Comparison of ENCODE assay signal across 8 cellular contexts in the genomic region with DNA sequence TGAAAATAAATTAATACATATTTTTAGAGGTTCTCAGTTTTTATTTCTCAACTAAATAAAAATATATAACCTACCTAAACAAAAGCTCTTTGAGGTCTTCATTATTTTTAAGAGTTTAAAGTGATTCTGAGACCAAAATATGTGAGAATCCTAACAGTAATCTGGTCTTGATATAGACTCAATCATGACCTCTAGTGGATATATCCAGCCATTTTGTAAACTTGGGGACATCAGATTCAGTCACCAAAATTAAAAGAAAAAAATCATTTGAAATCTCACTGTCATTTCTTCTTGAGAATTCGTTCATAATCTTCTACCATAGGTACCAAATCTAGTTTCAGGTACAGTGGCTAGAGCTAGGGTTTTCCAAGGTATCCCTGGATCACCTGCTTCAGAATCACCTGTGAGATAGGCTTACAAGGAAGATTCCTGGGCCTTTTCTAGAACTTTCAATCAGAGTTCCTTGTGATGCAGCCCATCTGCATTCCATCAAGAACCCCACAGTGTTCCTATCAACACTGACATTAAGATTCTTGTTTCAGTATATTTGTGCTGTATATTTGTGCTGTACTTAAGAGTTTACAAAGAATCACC.
DNase-seq lines count a peak whose midpoint lies in the region; ATAC-seq and TF ChIP-seq lines count a peak whose summit lies in the region.

No MANE protein-coding gene starts in this region.

- H3K4me2 ChIP-seq in OCI-LY7 (ENCODE audit: low read length): no peak overlapping the region

- POLR2A ChIA-PET in OCI-LY7 (lab: Charles Lee): interaction anchor here (2.4 kb wide), 1 partner anchor 9 kb away, joined by 7 read pairs; no protein-coding TSS in a partner anchor

- H3K36me3 ChIP-seq in heart right ventricle (no peaks in the 10 kb centered on the region), OCI-LY7 (ENCODE audit: insufficient read depth, low read length) (no peaks in the 10 kb centered on the region), uterus (no peaks in the 10 kb centered on the region), gastrocnemius medialis (no peaks in the 10 kb centered on the region)

- DNase-seq in heart right ventricle (no peak), left cardiac atrium (no peak), OCI-LY7 (ENCODE audit: low spot score) (peak; percentile 7), foreskin keratinocyte (peak in 1 of 2 donors; percentile 26), uterus (no peak), gastrocnemius medialis (no peak)
- no peak for DNase-seq in stimulated activated CD4-positive, alpha-beta T cell treated with anti-CD3 and anti-CD28 coated beads, Interleukin-12 subunit alpha, Interleukin-12 subunit beta, amount 100 ng/mL, for 4 hours

- H3K9me3 ChIP-seq in heart right ventricle (no peaks in the 10 kb centered on the region), OCI-LY7 (ENCODE audit: low read length) (no peaks in the 10 kb centered on the region), uterus (no peaks in the 10 kb centered on the region), gastrocnemius medialis (no peaks in the 10 kb centered on the region)

- H3K27ac ChIP-seq in heart right ventricle (no peak overlapping the region), OCI-LY7 (ENCODE audit: low read depth, low read length, poor library complexity, severe bottlenecking) (no peak overlapping the region), foreskin keratinocyte (no peak overlapping the region), uterus (no peak overlapping the region), gastrocnemius medialis (no peak overlapping the region)

- CTCF ChIA-PET in OCI-LY7 (lab: Charles Lee; ENCODE audit: unreplicated experiment): no interaction called here

- H3K4me3 ChIP-seq in heart right ventricle: no peak overlapping the region
- H3K4me3 ChIP-seq in OCI-LY7 (ENCODE audit: low read depth, low read length, poor library complexity, severe bottlenecking): no peak overlapping the region
- no peak overlapping the region for H3K4me3 ChIP-seq in uterus
- no peak overlapping the region for H3K4me3 ChIP-seq in gastrocnemius medialis

- H3K4me1 ChIP-seq in heart right ventricle: peaks cover 0 to 19% (median 16%) of the 10 kb centered on the region in 9 donors
- no peaks in the 10 kb centered on the region for H3K4me1 ChIP-seq in OCI-LY7 (ENCODE audit: insufficient read depth, low read length, poor library complexity, severe bottlenecking)
- peaks cover 8% of the 10 kb centered on the region for H3K4me1 ChIP-seq in foreskin keratinocyte
- H3K4me1 ChIP-seq in uterus: peaks cover 0 to 5% of the 10 kb centered on the region in 2 donors
- H3K4me1 ChIP-seq in gastrocnemius medialis: peaks cover 5 to 12% of the 10 kb centered on the region in 2 donors

- intact Hi-C loops in heart right ventricle (cut with DNase I) (loop anchor here in 8 of 10 donors (5.0 to 10.0 kb wide), 8 partner anchors 742 to 1212 kb away; partner anchors contain the start of gene PRICKLE1 (in 5 of the 8)), left cardiac atrium (cut with DNase I) (loop anchor here in 1 of 2 donors (5.0 kb wide), 2 partner anchors 750 to 855 kb away; partner anchors contain the start of gene PRICKLE1), OCI-LY7 (cut with micrococcal nuclease; ENCODE audit: unreplicated experiment) (no loop called here), uterus (cut with DNase I; ENCODE audit: low total_unique reads) (no loop called here), gastrocnemius medialis (cut with DNase I; ENCODE audit: low total_unique reads) (loop anchor here (2.0 to 5.0 kb wide), 2 partner anchors 750 to 854 kb away; partner anchors contain the start of gene PRICKLE1)

- TF ChIP-seq CTCF in heart right ventricle (IDR thresholded peaks at IDR 0.05) (peak in 8 of 9 donors; percentile 6 to 70 (median 54)), OCI-LY7 (conservative IDR thresholded peaks at IDR 0.05; ENCODE audit: low read length) (peak; percentile 76), foreskin keratinocyte (conservative IDR thresholded peaks at IDR 0.05) (peak; percentile 76), uterus (IDR thresholded peaks at IDR 0.05) (peak; percentile 19 to 37 (median 30)), gastrocnemius medialis (IDR thresholded peaks at IDR 0.05 in 4 of 5, conservative IDR thresholded peaks at IDR 0.05 in 1 of 5) (peak in 2 of 5 experiments; percentile 12 to 33)

- in situ Hi-C loops in gastrocnemius medialis (cut with MboI; ENCODE audit: low sequenced_read_pairs in 4 of 4): loop anchor here in 1 of 4 donors (25.0 kb wide), 1 partner anchor 850 kb away; no protein-coding TSS in a partner anchor

- no peaks in the 10 kb centered on the region for H3K9me2 ChIP-seq in OCI-LY7 (ENCODE audit: insufficient read depth, low read length)

- ATAC-seq in heart right ventricle: no peak
- no peak for ATAC-seq in left cardiac atrium
- ATAC-seq in foreskin keratinocyte: no peak
- ATAC-seq in HG02678 (IDR thresholded peaks at IDR 0.05; ENCODE audit: unreplicated experiment): no peak
- ATAC-seq in gastrocnemius medialis: no peak

- 37 to 44% methylated on average over 1 of the region's 1 CpG for WGBS in heart right ventricle, 2 donors

- H3K79me2 ChIP-seq in OCI-LY7 (ENCODE audit: insufficient read depth, low read depth, low read length): no peaks in the 10 kb centered on the region

- TF ChIP-seq POLR2A in uterus (IDR thresholded peaks at IDR 0.05) (no peak), gastrocnemius medialis (IDR thresholded peaks at IDR 0.05) (no peak)

- H3K27me3 ChIP-seq in heart right ventricle: no peaks in the 10 kb centered on the region
- no peaks in the 10 kb centered on the region for H3K27me3 ChIP-seq in foreskin keratinocyte
- H3K27me3 ChIP-seq in uterus: no peaks in the 10 kb centered on the region
- H3K27me3 ChIP-seq in gastrocnemius medialis: no peaks in the 10 kb centered on the region

- BruUV-seq in OCI-LY7 (replicated peaks; lab: Mats Ljungman, UMichigan): no TSS peak

- no peak overlapping the region for H2AFZ ChIP-seq in OCI-LY7 (ENCODE audit: low read length)

- no peaks in the 10 kb centered on the region for H4K20me1 ChIP-seq in OCI-LY7 (ENCODE audit: insufficient read depth, low read length)

Comparison
In these comparisons a context has a peak if more than half of its experiments do, and no peak if none do; other contexts are left out.
1. intact Hi-C loops: an anchor here in heart right ventricle (5.0 to 10.0 kb wide) and gastrocnemius medialis (2.0 to 5.0 kb wide); none called in OCI-LY7 and uterus.